Comparison of ENCODE assay signal across 20 cellular contexts in genomic region chr1:54572236-54572850, GRCh38. TPM values are rescaled to one million over a fixed set of nuclear protein-coding genes. Genes with fewer than 3 reads are reported as not detected.
DNase-seq lines count a peak whose midpoint lies in the region; ATAC-seq, FAIRE-seq and TF ChIP-seq lines count a peak whose summit lies in the region.
"Had no signal": no experiment of that assay in that cellular context is flagged by ENCODE, and none has a peak within 500 bp of the region (broad histone marks: within the 10 kb centered on the region; RNA-seq: fewer than 3 reads in every experiment).

No MANE protein-coding gene starts in this region.

- H3K27me3 Mint-ChIP-seq in activated T-cell treated with anti-CD3 and anti-CD28 coated beads, Interleukin-2, amount 50 U/mL, for 24 hours: no peaks in the 10 kb centered on the region

- no peaks in the 10 kb centered on the region for H3K27me3 ChIP-seq in thoracic aorta (replicated peaks; ENCODE audit: insufficient read depth)
- H3K27me3 ChIP-seq in GM23248 (replicated peaks; ENCODE audit: insufficient read depth): no peaks in the 10 kb centered on the region
- H3K27me3 ChIP-seq: testis had no signal

- H3K9ac ChIP-seq in kidney (ENCODE audit: low read length in 2 of 2): no peak overlapping the region
- H3K9ac ChIP-seq in GM23248: no peak overlapping the region

- intact Hi-C loops in kidney (cut with DNase I): no loop called here

- TF ChIP-seq CTCF in VCaP (conservative IDR thresholded peaks at IDR 0.05) (no peak), kidney (IDR thresholded peaks at IDR 0.05; ENCODE audit: borderline replicate concordance, extremely low read depth, insufficient read depth) (no peak), thoracic aorta (IDR thresholded peaks at IDR 0.05) (no peak)

- no peaks in the 10 kb centered on the region for H3K9me3 ChIP-seq in kidney (ENCODE audit: control insufficient read depth in 1 of 2, low read length in 2 of 2)
- no peaks in the 10 kb centered on the region for H3K9me3 ChIP-seq in thoracic aorta
- no peaks in the 10 kb centered on the region for H3K9me3 ChIP-seq in GM23248 (ENCODE audit: low read depth)
- H3K9me3 ChIP-seq: testis had no signal

- H2AFZ ChIP-seq in GM23248: no peak overlapping the region

- H3K4me1 ChIP-seq in kidney (ENCODE audit: control insufficient read depth in 1 of 2, insufficient read depth in 1 of 2, low read depth in 1 of 2, low read length in 2 of 2) (peaks cover 0 to 6% of the 10 kb centered on the region in 2 donors), thoracic aorta (ENCODE audit: control insufficient read depth in 1 of 2, low read depth in 2 of 2) (peaks cover 30 to 37% of the 10 kb centered on the region in 2 donors), GM23248 (ENCODE audit: insufficient read depth) (peaks cover 9% of the 10 kb centered on the region)

- FAIRE-seq in kidney (lab: Jason Lieb, UNC): no peak
- FAIRE-seq: HTR-8/SVneo had no signal

- no peak overlapping the region for H3K4me2 ChIP-seq in GM23248 (ENCODE audit: unreplicated experiment)

- H3K4me3 ChIP-seq in kidney (ENCODE audit: low read length in 2 of 2): no peak overlapping the region
- no peak overlapping the region for H3K4me3 ChIP-seq in thoracic aorta
- no peak overlapping the region for H3K4me3 ChIP-seq in GM23248
- H3K4me3 ChIP-seq: testis had no signal

- no peak overlapping the region for H3K4me3 Mint-ChIP-seq in activated T-cell treated with anti-CD3 and anti-CD28 coated beads, Interleukin-2, amount 50 U/mL, for 24 hours

- 49 to 54% methylated on average over 5 to 6 of the region's 6 CpGs for WGBS in GM23248 (ENCODE audit: low coverage in 1 of 2, low lambda C conversion rate in 2 of 2, missing lambda C conversion rate in 2 of 2), 2 experiments

- no peaks in the 10 kb centered on the region for H4K20me1 ChIP-seq in GM23248 (ENCODE audit: insufficient read depth)

- H3K27ac ChIP-seq in VCaP (peak overlapping the region; percentile 43), kidney (ENCODE audit: low read depth in 2 of 2, low read length in 2 of 2) (no peak overlapping the region), thoracic aorta (peak overlapping the region; percentile 56 to 74), GM23248 (no peak overlapping the region)
- H3K27ac ChIP-seq: testis had no signal

- no peaks in the 10 kb centered on the region for H3K9me2 ChIP-seq in GM23248 (ENCODE audit: insufficient read depth)

- no peak for ATAC-seq in thoracic aorta (ENCODE audit: insufficient number of reproducible peaks, low FRiP score, low read depth)
- ATAC-seq in GM21447 (IDR thresholded peaks at IDR 0.05; ENCODE audit: unreplicated experiment): no peak
- ATAC-seq: left colon had no signal

- DNase-seq in activated T-cell treated with anti-CD3 and anti-CD28 coated beads, Interleukin-2, amount 50 U/mL, for 24 hours: no peak
- DNase-seq in activated T-cell treated with anti-CD3 and anti-CD28 coated beads, Interleukin-2, amount 50 U/mL, for 1 hour: no peak
- DNase-seq in kidney: peak; percentile 66
- no peak for DNase-seq in thoracic aorta (ENCODE audit: low spot score)
- no peak for DNase-seq in NCI-H187 (lab: John Stamatoyannopoulos, UW)
- no peak for DNase-seq in GM23248
- DNase-seq: activated CD4-positive, alpha-beta T cell treated with anti-CD3 and anti-CD28 coated beads, Interleukin-2, amount 50 U/mL, for 4 hours; amygdala; Calu3; cortex of kidney; head of caudate nucleus; left colon; naive B cell; testis had no signal

- H3K9me3 Mint-ChIP-seq in activated T-cell treated with anti-CD3 and anti-CD28 coated beads, Interleukin-2, amount 50 U/mL, for 24 hours: no peaks in the 10 kb centered on the region
- H3K9me3 Mint-ChIP-seq: activated T-helper 2 cell treated with anti-CD3 and anti-CD28 coated beads, Interferon-gamma antibody, Interleukin-2, Interleukin-4, amounts not matched to agents 10 μg/mL and 5 μg/mL and 100 μg/mL, durations not matched to agents 14 hours and 24 hours and 36 hours; naive B cell had no signal

- no peaks in the 10 kb centered on the region for H3K4me1 Mint-ChIP-seq in activated T-cell treated with anti-CD3 and anti-CD28 coated beads, Interleukin-2, amount 50 U/mL, for 24 hours (ENCODE audit: low read depth)

- H3K79me2 ChIP-seq in GM23248 (ENCODE audit: insufficient read depth): no peaks in the 10 kb centered on the region

- H3K36me3 ChIP-seq in kidney (ENCODE audit: control insufficient read depth in 1 of 2, insufficient read depth in 2 of 2, low read length in 2 of 2): no peaks in the 10 kb centered on the region
- H3K36me3 ChIP-seq in thoracic aorta: no peaks in the 10 kb centered on the region
- no peaks in the 10 kb centered on the region for H3K36me3 ChIP-seq in GM23248 (ENCODE audit: low read depth)

- no peaks in the 10 kb centered on the region for H3F3A ChIP-seq in GM23248 (ENCODE audit: insufficient read depth)

- no peaks in the 10 kb centered on the region for H3K36me3 Mint-ChIP-seq in activated T-cell treated with anti-CD3 and anti-CD28 coated beads, Interleukin-2, amount 50 U/mL, for 24 hours (ENCODE audit: low read depth)
- H3K36me3 Mint-ChIP-seq: naive B cell had no signal

- in situ Hi-C loops in GM23248 (cut with MboI): no loop called here

- peak overlapping the region; percentile 6 for H3K27ac Mint-ChIP-seq in activated T-cell treated with anti-CD3 and anti-CD28 coated beads, Interleukin-2, amount 50 U/mL, for 24 hours
- H3K27ac Mint-ChIP-seq: activated T-helper 2 cell treated with anti-CD3 and anti-CD28 coated beads, Interferon-gamma antibody, Interleukin-2, Interleukin-4, amounts not matched to agents 10 μg/mL and 5 μg/mL and 100 μg/mL, durations not matched to agents 14 hours and 24 hours and 36 hours had no signal

RNA-seq across cellular contexts. Expression of gene ACOT11, which starts 24.3 kb away (rescaled TPM):
- total RNA-seq in kidney: 24.6 TPM
- polyA plus RNA-seq in kidney (ENCODE audit: insufficient read depth, low read depth, low replicate concordance): 31.1 TPM
- 10 to 100 TPM; 19.3 to 23.6 TPM for total RNA-seq in thoracic aorta
- 3.6 and 4.8 TPM in 2 replicates for total RNA-seq in GM23248 (2014; rRNA removed; shearing (Covaris generic))
- polyA plus RNA-seq in GM23248 (2016; fragmentation: Nextera tagmentation; extraction: Ambion mirVana): 3.4 and 3.6 TPM in 2 replicates

RNA-seq across cellular contexts. Expression of gene FAM151A, which starts 51.0 kb away (rescaled TPM):
- total RNA-seq in kidney: not detected
- polyA plus RNA-seq in kidney (ENCODE audit: insufficient read depth, low read depth, low replicate concordance): 237 TPM
- total RNA-seq in thoracic aorta: not detected
- total RNA-seq in GM23248 (2014; rRNA removed; shearing (Covaris generic)): not detected in 2 replicates
- 0.09 TPM in 1 of 2 replicates, not detected in the other for polyA plus RNA-seq in GM23248 (2016; fragmentation: Nextera tagmentation; extraction: Ambion mirVana)
- total RNA-seq: activated T-helper 2 cell treated with anti-CD3 and anti-CD28 coated beads, Interferon-gamma antibody, Interleukin-2, Interleukin-4, amounts not matched to agents 10 μg/mL and 5 μg/mL and 100 μg/mL, durations not matched to agents 14 hours and 24 hours and 36 hours; Calu3; esophagus mucosa had no signal
- polyA plus RNA-seq: AG04450 had no signal

Comparison
In these comparisons a context has a peak if more than half of its experiments do, and no peak if none do; other contexts are left out.
1. H3K27ac ChIP-seq: peak in VCaP (single experiment) and thoracic aorta (2 of 2); none in kidney (0 of 2) and GM23248 (single experiment).